In genomic region chr1:230982698-230983097, GRCh38 we compare ENCODE assay signal across 27 cellular contexts. TPM values are rescaled to one million over a fixed set of nuclear protein-coding genes. Genes with fewer than 3 reads are reported as not detected.
DNase-seq lines count a peak whose midpoint lies in the region; FAIRE-seq and TF ChIP-seq lines count a peak whose summit lies in the region.
"Had no signal": no experiment of that assay in that cellular context is flagged by ENCODE, and none has a peak within 500 bp of the region (broad histone marks: within the 10 kb centered on the region; RNA-seq: fewer than 3 reads in every experiment).

No MANE protein-coding gene starts in this region.

- CTCF ChIA-PET in activated naive CD4-positive, alpha-beta T cell treated with anti-CD3 and anti-CD28 coated beads for 36 hours (lab: Charles Lee) = interaction anchor here (0.7 to 1.8 kb wide), 2 partner anchors 10 to 108 kb away, joined by 3 read pairs; no protein-coding TSS in a partner anchor

- H2AFZ ChIP-seq in astrocyte (ENCODE audit: low read depth, low read length) (no peak overlapping the region), smooth muscle cell (ENCODE audit: low read depth) (no peak overlapping the region)

- no peak for FAIRE-seq in astrocyte (lab: Jason Lieb, UNC)
- no peak for FAIRE-seq in D721Med (lab: Jason Lieb, UNC)

- H3F3A ChIP-seq in smooth muscle cell (ENCODE audit: low read depth) = peaks cover 3% of the 10 kb centered on the region

- no peaks in the 10 kb centered on the region for H3K27me3 Mint-ChIP-seq in astrocyte (ENCODE audit: low read depth, unreplicated experiment)
- H3K27me3 Mint-ChIP-seq in activated naive CD4-positive, alpha-beta T cell treated with anti-CD3 and anti-CD28 coated beads for 36 hours (ENCODE audit: low read depth) = no peaks in the 10 kb centered on the region
- H3K27me3 Mint-ChIP-seq: activated B cell treated with CpG ODN at 0.5 μM for 24 hours; stimulated activated naive CD8-positive, alpha-beta T cell treated with anti-CD3 and anti-CD28 coated beads, Interleukin-15, amount 100 ng/mL, for 72 hours had no signal

- H3K36me3 ChIP-seq in astrocyte (ENCODE audit: insufficient read depth, low read length) (peaks cover 5% of the 10 kb centered on the region), smooth muscle cell (ENCODE audit: low read depth) (no peaks in the 10 kb centered on the region)
- H3K36me3 ChIP-seq: cardiac muscle cell, Peyer's patch, prostate gland had no signal

- H3K4me3 ChIP-seq in astrocyte (ENCODE audit: insufficient read depth, low read depth, low read length) (no peak overlapping the region), fibroblast of the aortic adventitia (ENCODE audit: low read depth, low read length) (no peak overlapping the region), smooth muscle cell (no peak overlapping the region)
- H3K4me3 ChIP-seq: cardiac muscle cell, coronary artery, Peyer's patch, prostate gland, sigmoid colon, tibial artery had no signal

- H3K27ac ChIP-seq in astrocyte (ENCODE audit: low read depth, low read length) (no peak overlapping the region), smooth muscle cell (ENCODE audit: low read depth) (peak overlapping the region; percentile 39)
- H3K27ac ChIP-seq: cardiac muscle cell, coronary artery, Peyer's patch, prostate gland, sigmoid colon, tibial artery had no signal

- H3K9ac ChIP-seq in astrocyte (ENCODE audit: low read length) (no peak overlapping the region), smooth muscle cell (ENCODE audit: low read depth) (no peak overlapping the region)

- H3K4me1 Mint-ChIP-seq in astrocyte (ENCODE audit: low read depth, unreplicated experiment) = peaks cover 15% of the 10 kb centered on the region
- peaks cover 17% of the 10 kb centered on the region for H3K4me1 Mint-ChIP-seq in activated naive CD4-positive, alpha-beta T cell treated with anti-CD3 and anti-CD28 coated beads for 36 hours (ENCODE audit: low read depth)

- H3K4me1 ChIP-seq in astrocyte (ENCODE audit: insufficient read depth, low read length) = peaks cover 8% of the 10 kb centered on the region
- peaks cover 8% of the 10 kb centered on the region for H3K4me1 ChIP-seq in smooth muscle cell (ENCODE audit: low read depth)
- H3K4me1 ChIP-seq: prostate gland had no signal

- H3K4me3 Mint-ChIP-seq in astrocyte (ENCODE audit: unreplicated experiment) = no peak overlapping the region
- H3K4me3 Mint-ChIP-seq in activated naive CD4-positive, alpha-beta T cell treated with anti-CD3 and anti-CD28 coated beads for 36 hours = no peak overlapping the region
- H3K4me3 Mint-ChIP-seq: activated B cell treated with CpG ODN at 0.5 μM for 24 hours; activated T-cell treated with anti-CD3 and anti-CD28 coated beads, Interleukin-2, amount 50 U/mL, for 72 hours; H9; stimulated activated naive CD8-positive, alpha-beta T cell treated with anti-CD3 and anti-CD28 coated beads, Interleukin-15, amount 100 ng/mL, for 72 hours had no signal

- H3K27ac Mint-ChIP-seq in astrocyte (ENCODE audit: unreplicated experiment) = no peak overlapping the region
- H3K27ac Mint-ChIP-seq in activated naive CD4-positive, alpha-beta T cell treated with anti-CD3 and anti-CD28 coated beads for 36 hours = no peak overlapping the region
- H3K27ac Mint-ChIP-seq: activated B cell treated with CpG ODN at 0.5 μM for 24 hours; activated T-cell treated with anti-CD3 and anti-CD28 coated beads, Interleukin-2, amount 50 U/mL, for 72 hours; H9; stimulated activated naive CD8-positive, alpha-beta T cell treated with anti-CD3 and anti-CD28 coated beads, Interleukin-15, amount 100 ng/mL, for 72 hours had no signal

- H3K9me3 ChIP-seq in astrocyte (ENCODE audit: insufficient read depth, low read depth, low read length) (no peaks in the 10 kb centered on the region), smooth muscle cell (replicated peaks; ENCODE audit: low read depth) (no peaks in the 10 kb centered on the region)
- H3K9me3 ChIP-seq: Peyer's patch, prostate gland, sigmoid colon, tibial artery had no signal

- no peak overlapping the region for H3K4me2 ChIP-seq in astrocyte (ENCODE audit: low read length)
- H3K4me2 ChIP-seq in smooth muscle cell = peak overlapping the region; percentile 24

- H3K9me3 Mint-ChIP-seq in astrocyte (ENCODE audit: unreplicated experiment) = no peaks in the 10 kb centered on the region
- no peaks in the 10 kb centered on the region for H3K9me3 Mint-ChIP-seq in activated naive CD4-positive, alpha-beta T cell treated with anti-CD3 and anti-CD28 coated beads for 36 hours
- H3K9me3 Mint-ChIP-seq: activated B cell treated with CpG ODN at 0.5 μM for 24 hours; activated T-cell treated with anti-CD3 and anti-CD28 coated beads, Interleukin-2, amount 50 U/mL, for 72 hours; H9; stimulated activated naive CD8-positive, alpha-beta T cell treated with anti-CD3 and anti-CD28 coated beads, Interleukin-15, amount 100 ng/mL, for 72 hours had no signal

- intact Hi-C loops in activated naive CD4-positive, alpha-beta T cell treated with anti-CD3 and anti-CD28 coated beads for 36 hours (cut with micrococcal nuclease) = no loop called here

- DNase-seq in ELR (ENCODE audit: low read depth) (peak; percentile 59), astrocyte (ENCODE audit: low read depth) (peak; percentile 57), fibroblast of the aortic adventitia (ENCODE audit: low read depth) (peak; percentile 6), smooth muscle cell (lab: John Stamatoyannopoulos, UW; ENCODE audit: unreplicated experiment) (no peak), D721Med (ENCODE audit: insufficient read length, low spot score) (no peak)
- no peak for DNase-seq in activated T-cell treated with anti-CD3 and anti-CD28 coated beads, Interleukin-2, amount 50 U/mL, for 48 hours
- no peak for DNase-seq in activated naive CD4-positive, alpha-beta T cell treated with anti-CD3 and anti-CD28 coated beads for 36 hours
- DNase-seq: activated B cell treated with CpG ODN at 0.5 μM for 24 hours; activated CD4-positive, alpha-beta T cell treated with anti-CD3 and anti-CD28 coated beads, Interleukin-2, amount 50 U/mL, for 1 hour; activated naive CD4-positive, alpha-beta T cell; activated T-cell treated with anti-CD3 and anti-CD28 coated beads, Interleukin-2, amount 50 U/mL, for 72 hours; amygdala; effector memory CD4-positive, alpha-beta T cell; H9; islet precursor cell; left ventricle myocardium superior; NCI-H2029; NCI-H526 treated with DMSO at 0.1 percent for 48 hours; Peyer's patch; SIG-M5; sigmoid colon; stimulated activated naive CD8-positive, alpha-beta T cell treated with anti-CD3 and anti-CD28 coated beads, Interleukin-15, amount 100 ng/mL, for 72 hours; T1000; tibial artery had no signal

- H3K27me3 ChIP-seq in astrocyte (ENCODE audit: insufficient read depth, low read length) = no peaks in the 10 kb centered on the region
- no peaks in the 10 kb centered on the region for H3K27me3 ChIP-seq in smooth muscle cell (ENCODE audit: low read depth)
- H3K27me3 ChIP-seq: cardiac muscle cell, Peyer's patch, sigmoid colon, tibial artery had no signal

- WGBS in smooth muscle cell (ENCODE audit: low lambda C conversion rate) = 46% methylated on average over 4 of the region's 4 CpGs

- H3K79me2 ChIP-seq in astrocyte (ENCODE audit: insufficient read depth, low read length) = peaks cover 33% of the 10 kb centered on the region
- peaks cover 13% of the 10 kb centered on the region for H3K79me2 ChIP-seq in smooth muscle cell (ENCODE audit: low read depth)

- H3K36me3 Mint-ChIP-seq in astrocyte (ENCODE audit: low read depth, unreplicated experiment) = no peaks in the 10 kb centered on the region
- H3K36me3 Mint-ChIP-seq in activated naive CD4-positive, alpha-beta T cell treated with anti-CD3 and anti-CD28 coated beads for 36 hours (ENCODE audit: low read depth) = peaks cover 18% of the 10 kb centered on the region

- H4K20me1 ChIP-seq in astrocyte (ENCODE audit: insufficient read depth, low read length) = no peaks in the 10 kb centered on the region
- H4K20me1 ChIP-seq in smooth muscle cell (ENCODE audit: low read depth) = peaks cover 4% of the 10 kb centered on the region

- TF ChIP-seq CTCF in astrocyte (IDR thresholded peaks at IDR 0.05; ENCODE audit: insufficient read depth, low read depth, low read length) (no peak), fibroblast of the aortic adventitia (IDR thresholded peaks at IDR 0.05; ENCODE audit: insufficient read depth, low read length) (no peak), smooth muscle cell (IDR thresholded peaks at IDR 0.05; ENCODE audit: borderline replicate concordance, insufficient read depth, poor library complexity, severe bottlenecking) (no peak), D721Med (IDR thresholded peaks at IDR 0.05; ENCODE audit: insufficient read depth, missing control alignments) (no peak)

RNA-seq across cellular contexts. Expression of gene ARV1, which starts 3.8 kb away (rescaled TPM):
- total RNA-seq in astrocyte = 14.4 and 16.7 TPM in 2 replicates
- 17.7 and 19.1 TPM in 2 replicates for total RNA-seq in fibroblast of the aortic adventitia (ENCODE audit: low replicate concordance)
- 7.4 and 15.8 TPM in 2 replicates for total RNA-seq in smooth muscle cell
- polyA plus RNA-seq in smooth muscle cell = 12.5 and 12.8 TPM in 2 replicates
- 10 to 100 TPM; 14.9 to 17.7 TPM for total RNA-seq in activated naive CD4-positive, alpha-beta T cell treated with anti-CD3 and anti-CD28 coated beads for 36 hours

RNA-seq across cellular contexts. Expression of gene TTC13, which starts 4.0 kb away (rescaled TPM):
- total RNA-seq in astrocyte (13.0 and 15.8 TPM in 2 replicates), fibroblast of the aortic adventitia (ENCODE audit: low replicate concordance) (7.4 and 15.1 TPM in 2 replicates), smooth muscle cell (9.1 and 9.5 TPM in 2 replicates)
- polyA plus RNA-seq in smooth muscle cell = 5.6 and 6.7 TPM in 2 replicates
- 10 to 100 TPM; 10.9 to 13.2 TPM for total RNA-seq in activated naive CD4-positive, alpha-beta T cell treated with anti-CD3 and anti-CD28 coated beads for 36 hours

RNA-seq across cellular contexts. Expression of gene FAM89A, which starts 57.4 kb away (rescaled TPM):
- 9.6 and 12.6 TPM in 2 replicates for total RNA-seq in astrocyte
- total RNA-seq in fibroblast of the aortic adventitia (ENCODE audit: low replicate concordance) = 2.0 and 13.4 TPM in 2 replicates
- total RNA-seq in smooth muscle cell = 34.9 and 40.3 TPM in 2 replicates
- polyA plus RNA-seq in smooth muscle cell = 45.3 and 58.6 TPM in 2 replicates
- total RNA-seq in activated naive CD4-positive, alpha-beta T cell treated with anti-CD3 and anti-CD28 coated beads for 36 hours = 10 to 100 TPM; 11.0 to 11.1 TPM

Comparison
In these comparisons a context has a peak if more than half of its experiments do, and no peak if none do; other contexts are left out.
1. DNase-seq: peak in ELR (single experiment), astrocyte (single experiment) and fibroblast of the aortic adventitia (single experiment); none in smooth muscle cell (single experiment), D721Med (single experiment), activated T-cell treated with anti-CD3 and anti-CD28 coated beads, Interleukin-2, amount 50 U/mL, for 48 hours (0 of 2) and activated naive CD4-positive, alpha-beta T cell treated with anti-CD3 and anti-CD28 coated beads for 36 hours (single experiment).